Comparison of ENCODE assay signal across 10 cellular contexts in the genomic region with DNA sequence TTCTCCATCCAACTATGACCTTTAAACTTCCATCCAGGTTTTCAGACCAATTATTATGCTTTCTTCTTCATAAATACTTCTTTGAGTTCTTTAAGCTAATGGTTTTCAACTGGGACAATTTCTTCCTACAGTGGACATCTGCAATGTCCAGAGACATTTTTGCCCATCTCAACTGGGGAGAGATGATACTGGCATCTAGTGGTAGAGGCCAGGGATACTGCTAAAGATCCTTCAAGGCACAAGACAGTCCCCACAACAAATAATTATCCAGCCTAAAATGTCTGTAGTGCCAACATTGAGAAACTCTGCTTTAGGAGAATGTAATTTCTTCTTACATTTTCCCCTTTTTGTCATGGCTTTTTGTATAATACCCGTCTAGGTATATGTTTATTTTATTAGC. TPM values are rescaled to one million over a fixed set of nuclear protein-coding genes. Genes with fewer than 3 reads are reported as not detected.
A peak's percentile ranks its signal among the peaks of the same experiment; 100 is the strongest.
DNase-seq lines count a peak whose midpoint lies in the region; ATAC-seq and TF ChIP-seq lines count a peak whose summit lies in the region.
"Had no signal": no experiment of that assay in that cellular context is flagged by ENCODE, and none has a peak within 500 bp of the region (broad histone marks: within the 10 kb centered on the region; RNA-seq: fewer than 3 reads in every experiment).

No MANE protein-coding gene starts in this region.

- H3K27ac ChIP-seq in OCI-LY7 (ENCODE audit: low read depth, low read length, poor library complexity, severe bottlenecking) = no peak overlapping the region
- H3K27ac ChIP-seq: SJSA1 had no signal

- H3K9me3 Mint-ChIP-seq in activated CD4-positive, alpha-beta T cell treated with anti-CD3 and anti-CD28 coated beads, Interleukin-2, amount 10 ng/mL, durations not matched to agents 7 days and 5 days = no peaks in the 10 kb centered on the region

- no peak overlapping the region for H3K4me2 ChIP-seq in OCI-LY7 (ENCODE audit: low read length)

- H4K20me1 ChIP-seq in OCI-LY7 (ENCODE audit: insufficient read depth, low read length) = no peaks in the 10 kb centered on the region

- H3K27ac Mint-ChIP-seq in activated CD4-positive, alpha-beta T cell treated with anti-CD3 and anti-CD28 coated beads, Interleukin-2, amount 10 ng/mL, durations not matched to agents 7 days and 5 days = no peak overlapping the region

- no peak overlapping the region for H3K4me3 Mint-ChIP-seq in activated CD4-positive, alpha-beta T cell treated with anti-CD3 and anti-CD28 coated beads, Interleukin-2, amount 10 ng/mL, durations not matched to agents 7 days and 5 days

- no TSS peak for BruUV-seq in OCI-LY7 (replicated peaks; lab: Mats Ljungman, UMichigan)

- CTCF ChIA-PET in OCI-LY7 (lab: Charles Lee; ENCODE audit: unreplicated experiment) = no interaction called here
- CTCF ChIA-PET in activated CD4-positive, alpha-beta T cell treated with anti-CD3 and anti-CD28 coated beads, Interleukin-2, amount 10 ng/mL, durations not matched to agents 7 days and 5 days (lab: Charles Lee) = no interaction called here

- no peaks in the 10 kb centered on the region for H3K79me2 ChIP-seq in OCI-LY7 (ENCODE audit: insufficient read depth, low read depth, low read length)

- no peak overlapping the region for H2AFZ ChIP-seq in OCI-LY7 (ENCODE audit: low read length)

- no peaks in the 10 kb centered on the region for H3K36me3 Mint-ChIP-seq in activated CD4-positive, alpha-beta T cell treated with anti-CD3 and anti-CD28 coated beads, Interleukin-2, amount 10 ng/mL, durations not matched to agents 7 days and 5 days (ENCODE audit: low read depth)

- no peaks in the 10 kb centered on the region for H3K36me3 ChIP-seq in OCI-LY7 (ENCODE audit: insufficient read depth, low read length)

- H3K4me3 ChIP-seq in OCI-LY7 (ENCODE audit: low read depth, low read length, poor library complexity, severe bottlenecking) (no peak overlapping the region), fibroblast of pulmonary artery (replicated peaks; ENCODE audit: low read depth, low read length) (no peak overlapping the region)
- H3K4me3 ChIP-seq: SJSA1 had no signal

- H3K4me1 ChIP-seq in OCI-LY7 (ENCODE audit: insufficient read depth, low read length, poor library complexity, severe bottlenecking) = no peaks in the 10 kb centered on the region

- TF ChIP-seq CTCF in GM12872 (IDR thresholded peaks at IDR 0.05; ENCODE audit: insufficient read depth, low read depth, low read length) (peak; percentile 28; the same call in 1 of the 3 replicates), OCI-LY7 (conservative IDR thresholded peaks at IDR 0.05; ENCODE audit: low read length) (0 out of 2 replicates have a peak, but pooled peaks have one; percentile 30), fibroblast of pulmonary artery (IDR thresholded peaks at IDR 0.05; ENCODE audit: low read length, missing control alignments) (peak; percentile 60)

- no peaks in the 10 kb centered on the region for H3K9me3 ChIP-seq in OCI-LY7 (ENCODE audit: low read length)

- DNase-seq in OCI-LY7 (ENCODE audit: low spot score) = no peak
- peak; percentile 33 for DNase-seq in fibroblast of pulmonary artery (ENCODE audit: low read depth)
- peak; percentile 17 for DNase-seq in retina
- no peak for DNase-seq in activated effector memory CD4-positive, alpha-beta T cell treated with Interleukin-2 at 50 U/mL for 16 hours
- no peak for DNase-seq in activated CD4-positive, alpha-beta T cell treated with anti-CD3 and anti-CD28 coated beads, Interleukin-2, amount 10 ng/mL, durations not matched to agents 7 days and 5 days
- DNase-seq: dermis blood vessel endothelial cell; stimulated activated CD4-positive, alpha-beta T cell treated with anti-CD3 and anti-CD28 coated beads, Interleukin-1b, Interleukin-23, amount 100 ng/mL, for 48 hours had no signal

- H3K4me1 Mint-ChIP-seq in activated CD4-positive, alpha-beta T cell treated with anti-CD3 and anti-CD28 coated beads, Interleukin-2, amount 10 ng/mL, durations not matched to agents 7 days and 5 days = no peaks in the 10 kb centered on the region

- POLR2A ChIA-PET in OCI-LY7 (lab: Charles Lee) = no interaction called here
- POLR2A ChIA-PET in activated CD4-positive, alpha-beta T cell treated with anti-CD3 and anti-CD28 coated beads, Interleukin-2, amount 10 ng/mL, durations not matched to agents 7 days and 5 days (lab: Charles Lee) = no interaction called here

- H3K9me2 ChIP-seq in OCI-LY7 (ENCODE audit: insufficient read depth, low read length) = no peaks in the 10 kb centered on the region

- no peaks in the 10 kb centered on the region for H3K27me3 Mint-ChIP-seq in activated CD4-positive, alpha-beta T cell treated with anti-CD3 and anti-CD28 coated beads, Interleukin-2, amount 10 ng/mL, durations not matched to agents 7 days and 5 days

- no peak for ATAC-seq in esophagus mucosa

- intact Hi-C loops in OCI-LY7 (cut with micrococcal nuclease; ENCODE audit: unreplicated experiment) = no loop called here

RNA-seq across cellular contexts. Expression of a gene that starts 10.6 kb away (rescaled TPM):
- total RNA-seq in OCI-LY7 (2014; rRNA removed; shearing (Covaris generic)) = not detected in 2 replicates
- total RNA-seq in OCI-LY7 (2022) (not detected in 2 replicates), esophagus mucosa (0.08 TPM)
- not detected for total RNA-seq in activated CD4-positive, alpha-beta T cell treated with anti-CD3 and anti-CD28 coated beads, Interleukin-2, amount 10 ng/mL, durations not matched to agents 7 days and 5 days

Comparison
In these comparisons a context has a peak if more than half of its experiments do, and no peak if none do; other contexts are left out.
1. DNase-seq: peak in fibroblast of pulmonary artery (single experiment) and retina (single experiment); none in OCI-LY7 (single experiment), activated effector memory CD4-positive, alpha-beta T cell treated with Interleukin-2 at 50 U/mL for 16 hours (single experiment) and activated CD4-positive, alpha-beta T cell treated with anti-CD3 and anti-CD28 coated beads, Interleukin-2, amount 10 ng/mL, durations not matched to agents 7 days and 5 days (single experiment).
2. Peak in every context shown above with its lines, with median percentiles within 50 percentile points of each other: CTCF ChIP-seq.